8 cellular contexts compared by ENCODE assay signal in the genomic region with DNA sequence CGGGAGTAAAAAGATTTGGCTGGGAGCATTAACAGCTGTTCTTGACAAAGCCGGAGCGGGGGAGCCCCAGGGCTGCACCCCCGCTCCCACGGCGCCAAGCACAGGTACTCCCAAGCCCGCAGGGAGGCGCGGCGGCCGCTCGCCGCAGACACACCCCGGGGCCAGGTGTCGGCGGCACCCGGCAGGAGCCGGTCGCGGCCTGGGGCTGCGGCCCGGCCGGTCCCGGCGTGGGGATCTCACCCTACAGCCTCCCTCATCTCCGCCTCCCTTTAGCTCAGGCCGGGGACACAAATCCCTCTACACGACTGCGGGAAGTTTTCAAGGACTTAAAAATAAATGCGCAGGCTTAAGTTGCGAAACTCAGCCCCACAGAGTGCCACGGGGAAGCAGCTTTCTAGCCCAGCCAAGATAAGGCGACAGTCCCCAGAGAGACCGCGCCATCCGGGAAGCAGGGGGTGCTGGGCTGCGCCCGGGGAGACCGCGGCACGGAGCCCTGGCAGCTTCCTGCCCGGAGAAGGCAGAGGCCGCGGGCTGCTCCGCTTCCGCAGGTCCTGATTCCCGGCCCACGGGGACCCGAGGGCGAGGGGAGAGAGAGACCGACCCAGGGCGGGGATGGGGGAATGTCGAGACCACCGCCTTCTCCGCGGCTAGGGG.
A peak's percentile ranks its signal among the peaks of the same experiment; 100 is the strongest.
DNase-seq lines count a peak whose midpoint lies in the region; ATAC-seq lines count a peak whose summit lies in the region.

No MANE protein-coding gene starts in this region.

- H3K4me1 ChIP-seq in endocrine pancreas (ENCODE audit: control insufficient read depth, insufficient read depth, low read length): peaks cover 8% of the 10 kb centered on the region

- peaks cover 5% of the 10 kb centered on the region for H3K4me1 Mint-ChIP-seq in T-helper 1 cell treated with Interleukin-12 subunit alpha and Interleukin-12 subunit beta and Interleukin-4 antibody, amounts not matched to agents 30 μg/mL and 1 μg/mL, for 36 hours (ENCODE audit: low read depth)
- peaks cover 18% of the 10 kb centered on the region for H3K4me1 Mint-ChIP-seq in memory B cell

- H3K4me3 ChIP-seq in endocrine pancreas (ENCODE audit: control insufficient read depth, insufficient read depth, low read length): peak overlapping the region; percentile 90

- H3K9me3 Mint-ChIP-seq in T-helper 1 cell treated with Interleukin-12 subunit alpha and Interleukin-12 subunit beta and Interleukin-4 antibody, amounts not matched to agents 30 μg/mL and 1 μg/mL, for 36 hours: no peaks in the 10 kb centered on the region
- no peaks in the 10 kb centered on the region for H3K9me3 Mint-ChIP-seq in memory B cell

- DNase-seq in NCI-H748 (lab: John Stamatoyannopoulos, UW; ENCODE audit: unreplicated experiment): peak; percentile 67
- no peak for DNase-seq in NCI-H748 treated with DMSO at 0.1 percent for 48 hours (lab: John Stamatoyannopoulos, UW)
- DNase-seq in HuH-7 (ENCODE audit: low spot score): peak; percentile 63
- peak; percentile 32 to 43 for DNase-seq in memory B cell (ENCODE audit: low spot score in 2 of 2)
- DNase-seq in superior temporal gyrus (ENCODE audit: extremely low spot score): peak; percentile 53

- H3K27me3 Mint-ChIP-seq in T-helper 1 cell treated with Interleukin-12 subunit alpha and Interleukin-12 subunit beta and Interleukin-4 antibody, amounts not matched to agents 30 μg/mL and 1 μg/mL, for 36 hours (ENCODE audit: low read depth): peaks cover 72% of the 10 kb centered on the region
- H3K27me3 Mint-ChIP-seq in memory B cell: no peaks in the 10 kb centered on the region

- H3K36me3 ChIP-seq in endocrine pancreas (ENCODE audit: control insufficient read depth, insufficient read depth, low read length): no peaks in the 10 kb centered on the region

- peak overlapping the region; percentile 98 for H3K9ac ChIP-seq in endocrine pancreas (ENCODE audit: control insufficient read depth, insufficient read depth, low read length)

- H3K27ac Mint-ChIP-seq in T-helper 1 cell treated with Interleukin-12 subunit alpha and Interleukin-12 subunit beta and Interleukin-4 antibody, amounts not matched to agents 30 μg/mL and 1 μg/mL, for 36 hours: no peak overlapping the region
- peak overlapping the region; percentile 31 for H3K27ac Mint-ChIP-seq in memory B cell

- H3K27me3 ChIP-seq in endocrine pancreas (ENCODE audit: control insufficient read depth, insufficient read depth, low read length): no peaks in the 10 kb centered on the region

- no peaks in the 10 kb centered on the region for H3K9me3 ChIP-seq in endocrine pancreas (ENCODE audit: control insufficient read depth, low read length)

- ATAC-seq in GM21529 (IDR thresholded peaks at IDR 0.05; ENCODE audit: unreplicated experiment): peak; percentile 48
- peak; percentile 59 for ATAC-seq in memory B cell (ENCODE audit: low read depth)

- H3K36me3 Mint-ChIP-seq in T-helper 1 cell treated with Interleukin-12 subunit alpha and Interleukin-12 subunit beta and Interleukin-4 antibody, amounts not matched to agents 30 μg/mL and 1 μg/mL, for 36 hours (ENCODE audit: low read depth): no peaks in the 10 kb centered on the region
- H3K36me3 Mint-ChIP-seq in memory B cell: peaks cover 3% of the 10 kb centered on the region

- peak overlapping the region; percentile 80 for H3K4me3 Mint-ChIP-seq in T-helper 1 cell treated with Interleukin-12 subunit alpha and Interleukin-12 subunit beta and Interleukin-4 antibody, amounts not matched to agents 30 μg/mL and 1 μg/mL, for 36 hours
- peak overlapping the region; percentile 87 for H3K4me3 Mint-ChIP-seq in memory B cell
